In the genomic region with DNA sequence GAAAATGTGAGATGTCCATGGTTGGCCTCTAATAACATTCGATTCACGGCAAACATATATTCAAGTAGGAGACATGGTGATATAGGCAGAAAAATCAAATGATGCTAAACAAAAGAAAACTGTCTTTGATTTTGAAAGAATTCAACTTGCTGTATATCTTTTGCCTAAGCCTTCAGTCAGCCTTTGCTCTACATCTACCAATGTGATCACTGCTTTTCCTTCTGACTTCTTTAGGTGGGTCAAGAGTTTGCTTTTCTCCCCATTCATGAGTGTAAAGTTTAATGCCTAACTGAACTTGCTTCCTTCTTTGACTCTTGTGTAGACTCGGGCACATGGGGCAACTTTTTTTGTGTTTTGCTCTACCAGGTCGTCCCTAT, we compare ENCODE assay signal across 1 cellular context.
TF ChIP-seq lines count a peak whose summit lies in the region.

No MANE protein-coding gene starts in this region.

TF ChIP-seq in IMR-90, 13 proteins besides CTCF, POLR2A, EP300 and RAD21 (continued from another document):
- TF ChIP-seq, protein P1, sequence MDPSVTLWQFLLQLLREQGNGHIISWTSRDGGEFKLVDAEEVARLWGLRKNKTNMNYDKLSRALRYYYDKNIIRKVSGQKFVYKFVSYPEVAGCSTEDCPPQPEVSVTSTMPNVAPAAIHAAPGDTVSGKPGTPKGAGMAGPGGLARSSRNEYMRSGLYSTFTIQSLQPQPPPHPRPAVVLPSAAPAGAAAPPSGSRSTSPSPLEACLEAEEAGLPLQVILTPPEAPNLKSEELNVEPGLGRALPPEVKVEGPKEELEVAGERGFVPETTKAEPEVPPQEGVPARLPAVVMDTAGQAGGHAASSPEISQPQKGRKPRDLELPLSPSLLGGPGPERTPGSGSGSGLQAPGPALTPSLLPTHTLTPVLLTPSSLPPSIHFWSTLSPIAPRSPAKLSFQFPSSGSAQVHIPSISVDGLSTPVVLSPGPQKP (IDR thresholded peaks at IDR 0.05; ENCODE audit: borderline replicate concordance, low read depth, low read length) = no peak
- TF ChIP-seq CHD1 (IDR thresholded peaks at IDR 0.05; ENCODE audit: low read depth, low read length) = no peak
- no peak for TF ChIP-seq RCOR1 (IDR thresholded peaks at IDR 0.05; ENCODE audit: insufficient replicate concordance, low read length)
